14 cellular contexts compared by ENCODE assay signal in genomic region chr9:120507936-120508510, GRCh38.
"Had no signal": no experiment of that assay in that cellular context is flagged by ENCODE, and none has a peak within 500 bp of the region (broad histone marks: within the 10 kb centered on the region; RNA-seq: fewer than 3 reads in every experiment).

No MANE protein-coding gene starts in this region.

- H3K4me1 Mint-ChIP-seq: activated CD4-positive, alpha-beta T cell treated with anti-CD3 and anti-CD28 coated beads, Interleukin-2, amount 10 ng/mL, durations not matched to agents 7 days and 5 days had no signal

- H3K4me3 Mint-ChIP-seq: activated CD4-positive, alpha-beta T cell treated with anti-CD3 and anti-CD28 coated beads, Interleukin-2, amount 10 ng/mL, durations not matched to agents 7 days and 5 days; activated naive CD8-positive, alpha-beta T cell; brain; central memory CD8-positive, alpha-beta T cell; neural crest cell; T-helper 17 cell had no signal

- H3K27ac Mint-ChIP-seq: activated CD4-positive, alpha-beta T cell treated with anti-CD3 and anti-CD28 coated beads, Interleukin-2, amount 10 ng/mL, durations not matched to agents 7 days and 5 days; T-helper 17 cell had no signal

- H3K9me3 Mint-ChIP-seq: central memory CD8-positive, alpha-beta T cell had no signal

- DNase-seq: activated CD4-positive, alpha-beta T cell treated with anti-CD3 and anti-CD28 coated beads, Interleukin-2, amount 10 ng/mL, durations not matched to agents 7 days and 5 days; activated CD8-positive, alpha-beta memory T cell treated with anti-CD3 and anti-CD28 coated beads for 24 hours; activated gamma-delta T cell treated with Interleukin-2 at 50 U/mL for 16 hours; mesendoderm; ovary; stimulated activated CD4-positive, alpha-beta T cell treated with anti-CD3 and anti-CD28 coated beads, Interleukin-4, amount 100 ng/mL, for 1 hour; stimulated activated naive CD4-positive, alpha-beta T cell treated with Interleukin-2 at 50 U/mL for 16 hours; substantia nigra; T-helper 17 cell; transverse colon had no signal

- H3K27me3 Mint-ChIP-seq: activated CD4-positive, alpha-beta T cell treated with anti-CD3 and anti-CD28 coated beads, Interleukin-2, amount 10 ng/mL, durations not matched to agents 7 days and 5 days; activated naive CD8-positive, alpha-beta T cell; brain; central memory CD8-positive, alpha-beta T cell; T-helper 17 cell had no signal

- ATAC-seq: T-helper 17 cell had no signal
